ENCODE assay signal across 2 cellular contexts in the genomic region with DNA sequence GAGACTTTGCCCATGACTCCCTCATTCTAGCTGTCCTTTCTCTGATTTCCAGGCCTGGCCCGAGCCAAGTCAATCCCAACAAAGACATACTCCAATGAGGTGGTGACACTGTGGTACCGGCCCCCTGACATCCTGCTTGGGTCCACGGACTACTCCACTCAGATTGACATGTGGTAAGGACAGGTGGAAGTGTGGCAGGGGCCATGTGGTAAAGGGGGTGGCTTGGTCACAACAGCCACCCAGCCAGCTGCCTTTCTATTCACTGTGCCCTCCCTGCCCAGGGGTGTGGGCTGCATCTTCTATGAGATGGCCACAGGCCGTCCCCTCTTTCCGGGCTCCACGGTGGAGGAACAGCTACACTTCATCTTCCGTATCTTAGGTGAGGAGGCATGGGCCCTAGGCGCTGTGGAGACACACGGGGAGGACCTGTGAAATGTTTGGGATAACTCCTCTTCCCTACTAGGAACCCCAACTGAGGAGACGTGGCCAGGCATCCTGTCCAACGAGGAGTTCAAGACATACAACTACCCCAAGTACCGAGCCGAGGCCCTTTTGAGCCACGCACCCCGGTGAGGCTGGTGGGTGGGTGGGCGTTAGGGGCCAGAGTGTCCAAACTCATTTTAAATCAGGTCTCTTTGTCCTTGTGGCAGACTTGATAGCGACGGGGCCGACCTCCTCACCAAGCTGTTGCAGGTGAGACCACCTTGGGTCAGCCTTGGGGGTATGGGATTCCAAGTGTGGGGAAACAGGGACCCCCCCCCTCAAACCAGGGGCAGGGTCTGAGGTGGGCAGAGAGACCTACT.
TF ChIP-seq lines count a peak whose summit lies in the region.

No MANE protein-coding gene starts in this region.

TF ChIP-seq in HepG2, 621 proteins besides CTCF, POLR2A, EP300 and RAD21:
- TF ChIP-seq ZSCAN25 (CRISPR knock-in tag; IDR thresholded peaks at IDR 0.05) (no peak), BRCA1 (CRISPR knock-in tag; IDR thresholded peaks at IDR 0.05) (no peak), ZNF530 (CRISPR knock-in tag; IDR thresholded peaks at IDR 0.05; ENCODE audit: low read depth) (no peak), AHR (CRISPR knock-in tag; IDR thresholded peaks at IDR 0.05) (no peak), TMF1 (CRISPR knock-in tag; IDR thresholded peaks at IDR 0.05; ENCODE audit: low read depth) (no peak), SAP130 (CRISPR knock-in tag; IDR thresholded peaks at IDR 0.05; ENCODE audit: low read depth) (no peak), CEBPG (CRISPR knock-in tag; IDR thresholded peaks at IDR 0.05) (no peak), RBM22 (optimal IDR thresholded peaks at IDR 0.05; ENCODE audit: low read length) (no peak), SETDB1 (CRISPR knock-in tag; IDR thresholded peaks at IDR 0.05; ENCODE audit: borderline replicate concordance) (no peak), ZNF10 (CRISPR knock-in tag; IDR thresholded peaks at IDR 0.05; ENCODE audit: borderline replicate concordance, low read depth) (no peak), HNRNPLL (IDR thresholded peaks at IDR 0.05; ENCODE audit: low read depth, low read length, poor library complexity, severe bottlenecking) (no peak), ZNF124 (CRISPR knock-in tag; IDR thresholded peaks at IDR 0.05) (no peak), ZNF407 (CRISPR knock-in tag; IDR thresholded peaks at IDR 0.05; ENCODE audit: not compliant biosample characterization) (no peak), AGO1 (IDR thresholded peaks at IDR 0.05; ENCODE audit: low read depth, low read length, poor library complexity, severe bottlenecking) (no peak), HOXA7 (CRISPR knock-in tag; IDR thresholded peaks at IDR 0.05) (no peak)
- TF ChIP-seq, protein P1, sequence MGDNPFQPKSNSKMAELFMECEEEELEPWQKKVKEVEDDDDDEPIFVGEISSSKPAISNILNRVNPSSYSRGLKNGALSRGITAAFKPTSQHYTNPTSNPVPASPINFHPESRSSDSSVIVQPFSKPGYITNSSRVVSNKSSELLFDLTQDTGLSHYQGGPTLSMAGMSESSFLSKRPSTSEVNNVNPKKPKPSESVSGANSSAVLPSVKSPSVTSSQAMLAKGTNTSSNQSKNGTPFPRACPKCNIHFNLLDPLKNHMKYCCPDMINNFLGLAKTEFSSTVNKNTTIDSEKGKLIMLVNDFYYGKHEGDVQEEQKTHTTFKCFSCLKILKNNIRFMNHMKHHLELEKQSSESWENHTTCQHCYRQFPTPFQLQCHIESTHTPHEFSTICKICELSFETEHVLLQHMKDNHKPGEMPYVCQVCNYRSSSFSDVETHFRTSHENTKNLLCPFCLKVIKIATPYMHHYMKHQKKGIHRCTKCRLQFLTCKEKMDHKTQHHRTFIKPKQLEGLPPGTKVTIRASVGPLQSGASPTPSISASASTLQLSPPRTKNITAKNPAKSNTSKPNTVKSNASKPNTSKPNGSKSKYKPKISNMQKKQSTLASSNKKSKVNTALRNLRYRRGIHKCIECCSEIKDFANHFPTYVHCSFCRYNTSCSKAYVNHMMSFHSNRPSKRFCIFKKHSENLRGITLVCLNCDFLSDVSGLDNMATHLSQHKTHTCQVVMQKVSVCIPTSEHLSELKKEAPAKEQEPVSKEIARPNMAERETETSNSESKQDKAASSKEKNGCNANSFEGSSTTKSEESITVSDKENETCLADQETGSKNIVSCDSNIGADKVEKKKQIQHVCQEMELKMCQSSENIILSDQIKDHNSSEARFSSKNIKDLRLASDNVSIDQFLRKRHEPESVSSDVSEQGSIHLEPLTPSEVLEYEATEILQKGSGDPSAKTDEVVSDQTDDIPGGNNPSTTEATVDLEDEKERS (CRISPR knock-in tag; IDR thresholded peaks at IDR 0.05): no peak

TF ChIP-seq in endothelial cell of umbilical vein, 7 proteins besides CTCF, POLR2A, EP300 and RAD21:
- TF ChIP-seq POLR2AphosphoS5 (IDR thresholded peaks at IDR 0.05; ENCODE audit: insufficient read depth, low read depth, low read length) (no peak), FOS (IDR thresholded peaks at IDR 0.05; ENCODE audit: borderline replicate concordance, insufficient read depth, low read length) (no peak), EZH2 (IDR thresholded peaks at IDR 0.05; ENCODE audit: borderline replicate concordance, low read depth, low read length, severe bottlenecking) (no peak), GATA2 (IDR thresholded peaks at IDR 0.05; ENCODE audit: insufficient read depth, insufficient read length, low read depth, low read length) (no peak), JUN (IDR thresholded peaks at IDR 0.05; ENCODE audit: borderline replicate concordance, insufficient read depth, insufficient read length, low read depth) (no peak), MYC (IDR thresholded peaks at IDR 0.05; ENCODE audit: low read depth, low read length) (no peak)
- TF ChIP-seq, protein P2, sequence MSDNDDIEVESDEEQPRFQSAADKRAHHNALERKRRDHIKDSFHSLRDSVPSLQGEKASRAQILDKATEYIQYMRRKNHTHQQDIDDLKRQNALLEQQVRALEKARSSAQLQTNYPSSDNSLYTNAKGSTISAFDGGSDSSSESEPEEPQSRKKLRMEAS (IDR thresholded peaks at IDR 0.05; ENCODE audit: insufficient read depth, insufficient read length): no peak
